ENCODE assay signal across 24 cellular contexts in the genomic region with DNA sequence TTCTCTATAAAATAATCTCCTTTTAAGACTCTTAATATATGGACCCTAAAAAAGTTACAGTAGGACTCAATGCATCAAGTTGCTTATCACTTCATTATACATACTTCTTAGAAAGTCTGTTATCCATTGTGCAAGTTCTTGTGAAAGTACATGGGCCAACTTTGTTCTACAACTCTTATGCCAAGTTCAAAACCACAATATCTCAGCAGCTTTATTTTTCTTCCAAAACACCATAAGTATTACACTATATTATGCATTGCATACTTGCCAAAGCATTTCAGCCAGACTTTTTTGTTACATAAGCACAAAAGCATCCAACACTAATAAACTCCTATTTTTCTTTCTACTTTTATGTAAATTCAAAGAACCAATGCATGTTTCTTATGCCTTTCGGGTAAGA.
A peak's percentile ranks its signal among the peaks of the same experiment; 100 is the strongest.
DNase-seq lines count a peak whose midpoint lies in the region; TF ChIP-seq lines count a peak whose summit lies in the region.
"Had no signal": no experiment of that assay in that cellular context is flagged by ENCODE, and none has a peak within 500 bp of the region (broad histone marks: within the 10 kb centered on the region; RNA-seq: fewer than 3 reads in every experiment).

No MANE protein-coding gene starts in this region.

- no peak overlapping the region for H2BK15ac ChIP-seq in mesenchymal stem cell (ENCODE audit: low read depth, poor library complexity, severe bottlenecking)

- no peaks in the 10 kb centered on the region for H3K4me1 ChIP-seq in mesenchymal stem cell (ENCODE audit: control insufficient read depth, insufficient read depth, low read depth, low read length)
- H3K4me1 ChIP-seq: gastrocnemius medialis, testis had no signal

- no peak overlapping the region for H2BK5ac ChIP-seq in mesenchymal stem cell (ENCODE audit: low read depth, low read length, poor library complexity, severe bottlenecking)

- no peak overlapping the region for H2AFZ ChIP-seq in mesenchymal stem cell (ENCODE audit: low read depth, low read length)

- no peaks in the 10 kb centered on the region for H3K79me1 ChIP-seq in mesenchymal stem cell (replicated peaks; ENCODE audit: low read length, poor library complexity, severe bottlenecking)

- H4K8ac ChIP-seq in mesenchymal stem cell (ENCODE audit: low read length), result no peak overlapping the region

- no peak overlapping the region for H3K27ac ChIP-seq in mesenchymal stem cell (ENCODE audit: low read length, poor library complexity, severe bottlenecking)
- H3K27ac ChIP-seq: gastrocnemius medialis, testis had no signal

- no peak overlapping the region for H3K9ac ChIP-seq in mesenchymal stem cell (ENCODE audit: low read length)

- WGBS in mesenchymal stem cell, result 100% methylated on average over 1 of the region's 1 CpG

- DNase-seq in AML-193 (lab: John Stamatoyannopoulos, UW) (peak; percentile 22 to 33), LHCN-M2 (ENCODE audit: low read depth) (peak; percentile 32), choroid plexus epithelial cell (ENCODE audit: low read depth) (peak; percentile 94), type B pancreatic cell (ENCODE audit: extremely low spot score, unreplicated experiment) (no peak), mesenchymal stem cell (no peak), DMS 273 (lab: John Stamatoyannopoulos, UW; ENCODE audit: unreplicated experiment) (no peak), inferior parietal cortex (ENCODE audit: extremely low spot score) (no peak)
- DNase-seq: activated CD4-positive, alpha-beta T cell treated with anti-CD3 and anti-CD28 coated beads for 36 hours; activated naive CD4-positive, alpha-beta T cell treated with anti-CD3 and anti-CD28 coated beads for 36 hours; activated T-cell treated with anti-CD3 and anti-CD28 coated beads, Interleukin-2, amount 50 U/mL, for 48 hours; CD8-positive, alpha-beta memory T cell; cerebellar nuclear complex; gastrocnemius medialis; hippocampal formation; islet precursor cell; NCI-H1092 treated with DMSO at 0.1 percent for 48 hours; NCI-H2029 treated with DMSO at 0.1 percent for 48 hours; SHP77; stimulated activated CD4-positive, alpha-beta T cell treated with anti-CD3 and anti-CD28 coated beads, Interleukin-2, amount 100 ng/mL, for 48 hours; stimulated activated naive B cell treated with anti-CD40 and anti-IgM and Interleukin-4, amounts not matched to agents 10 μg/mL and 1 μg/mL and 100 μg/mL, for 72 hours; T-cell; testis had no signal

- H3K36me3 Mint-ChIP-seq in nephron (ENCODE audit: low read depth) (peaks cover 4% of the 10 kb centered on the region), type B pancreatic cell (no peaks in the 10 kb centered on the region)
- H3K36me3 Mint-ChIP-seq: T-cell had no signal

- no peak overlapping the region for H3K23ac ChIP-seq in mesenchymal stem cell (ENCODE audit: low read length in 2 of 2)

- TF ChIP-seq CTCF in choroid plexus epithelial cell (conservative IDR thresholded peaks at IDR 0.05; ENCODE audit: low read depth, low read length) (no peak), nephron (IDR thresholded peaks at IDR 0.05; ENCODE audit: unreplicated experiment in 3 of 3) (no peak), type B pancreatic cell (conservative IDR thresholded peaks at IDR 0.05) (no peak)

- H3K4me3 Mint-ChIP-seq in nephron (no peak overlapping the region), type B pancreatic cell (no peak overlapping the region)
- H3K4me3 Mint-ChIP-seq: activated CD4-positive, alpha-beta T cell treated with anti-CD3 and anti-CD28 coated beads for 36 hours; activated naive CD4-positive, alpha-beta T cell treated with anti-CD3 and anti-CD28 coated beads for 36 hours; CD8-positive, alpha-beta memory T cell; stimulated activated naive B cell treated with anti-CD40 and anti-IgM and Interleukin-4, amounts not matched to agents 10 μg/mL and 1 μg/mL and 100 μg/mL, for 72 hours; T-cell had no signal

- no peak overlapping the region for H3K18ac ChIP-seq in mesenchymal stem cell (ENCODE audit: low read depth in 1 of 2, low read length in 2 of 2)

- H3K14ac ChIP-seq in mesenchymal stem cell (ENCODE audit: low read length in 2 of 2), result no peak overlapping the region

- H3K9me3 ChIP-seq in mesenchymal stem cell (ENCODE audit: control insufficient read depth, low read length), result peaks cover 9% of the 10 kb centered on the region
- H3K9me3 ChIP-seq: gastrocnemius medialis, testis had no signal

- H2BK120ac ChIP-seq in mesenchymal stem cell (ENCODE audit: low read depth, low read length), result no peak overlapping the region

- no peaks in the 10 kb centered on the region for H3K27me3 ChIP-seq in mesenchymal stem cell (ENCODE audit: control insufficient read depth in 1 of 2, insufficient read depth in 1 of 2, low read length in 2 of 2)
- H3K27me3 ChIP-seq: gastrocnemius medialis, testis had no signal

- H3K9me3 Mint-ChIP-seq in nephron (peaks cover 24% of the 10 kb centered on the region), type B pancreatic cell (peaks cover 5% of the 10 kb centered on the region)

- H3K4me1 Mint-ChIP-seq in nephron (peaks cover 19% of the 10 kb centered on the region), type B pancreatic cell (ENCODE audit: unreplicated experiment) (no peaks in the 10 kb centered on the region)
- H3K4me1 Mint-ChIP-seq: activated CD4-positive, alpha-beta T cell treated with anti-CD3 and anti-CD28 coated beads for 36 hours; CD8-positive, alpha-beta memory T cell; T-cell had no signal

- no peak overlapping the region for H2BK12ac ChIP-seq in mesenchymal stem cell (ENCODE audit: low read length in 2 of 2)

- peaks cover 0 to 3% of the 10 kb centered on the region in 2 experiments for H3K36me3 ChIP-seq in mesenchymal stem cell (ENCODE audit: control insufficient read depth in 1 of 2, insufficient read depth in 2 of 2, low read depth in 1 of 2, low read length in 2 of 2)
- H3K36me3 ChIP-seq: gastrocnemius medialis had no signal

- H2AK5ac ChIP-seq in mesenchymal stem cell (ENCODE audit: low read length, severe bottlenecking), result no peak overlapping the region

- H3K27me3 Mint-ChIP-seq in nephron (ENCODE audit: low read depth) (peaks cover 3% of the 10 kb centered on the region), type B pancreatic cell (no peaks in the 10 kb centered on the region)
- H3K27me3 Mint-ChIP-seq: stimulated activated naive B cell treated with anti-CD40 and anti-IgM and Interleukin-4, amounts not matched to agents 10 μg/mL and 1 μg/mL and 100 μg/mL, for 72 hours had no signal

- H3K27ac Mint-ChIP-seq in nephron (peak overlapping the region in 2 of 3 experiments; percentile 74 to 85), type B pancreatic cell (no peak overlapping the region)
- H3K27ac Mint-ChIP-seq: activated CD4-positive, alpha-beta T cell treated with anti-CD3 and anti-CD28 coated beads for 36 hours; activated naive CD4-positive, alpha-beta T cell treated with anti-CD3 and anti-CD28 coated beads for 36 hours; CD8-positive, alpha-beta memory T cell; stimulated activated naive B cell treated with anti-CD40 and anti-IgM and Interleukin-4, amounts not matched to agents 10 μg/mL and 1 μg/mL and 100 μg/mL, for 72 hours; T-cell had no signal

- no peak overlapping the region for H3K4me3 ChIP-seq in choroid plexus epithelial cell (ENCODE audit: low read depth, low read length)
- no peak overlapping the region for H3K4me3 ChIP-seq in mesenchymal stem cell (ENCODE audit: insufficient read depth in 1 of 2, low read depth in 1 of 2, low read length in 2 of 2)
- H3K4me3 ChIP-seq: gastrocnemius medialis, lung, testis had no signal

- H4K91ac ChIP-seq in mesenchymal stem cell (ENCODE audit: low read length), result no peak overlapping the region

- H3K4me2 ChIP-seq in mesenchymal stem cell (ENCODE audit: low read length, poor library complexity, severe bottlenecking), result no peak overlapping the region

- no peak overlapping the region for H3K4ac ChIP-seq in mesenchymal stem cell (ENCODE audit: low read depth in 1 of 2, low read length in 2 of 2)

Comparison
In these comparisons a context has a peak if more than half of its experiments do, and no peak if none do; other contexts are left out.
1. DNase-seq: peak in AML-193 (2 of 2), LHCN-M2 (single experiment) and choroid plexus epithelial cell (single experiment); none in type B pancreatic cell (single experiment), mesenchymal stem cell (single experiment), DMS 273 (single experiment) and inferior parietal cortex (single experiment).